In genomic region chr1:177170756-177171535, GRCh38 we compare ENCODE assay signal across 8 cellular contexts. TPM values are rescaled to one million over a fixed set of nuclear protein-coding genes. Genes with fewer than 3 reads are reported as not detected.
A peak's percentile ranks its signal among the peaks of the same experiment; 100 is the strongest.
DNase-seq lines count a peak whose midpoint lies in the region; ATAC-seq and TF ChIP-seq lines count a peak whose summit lies in the region.

A gene with protein sequence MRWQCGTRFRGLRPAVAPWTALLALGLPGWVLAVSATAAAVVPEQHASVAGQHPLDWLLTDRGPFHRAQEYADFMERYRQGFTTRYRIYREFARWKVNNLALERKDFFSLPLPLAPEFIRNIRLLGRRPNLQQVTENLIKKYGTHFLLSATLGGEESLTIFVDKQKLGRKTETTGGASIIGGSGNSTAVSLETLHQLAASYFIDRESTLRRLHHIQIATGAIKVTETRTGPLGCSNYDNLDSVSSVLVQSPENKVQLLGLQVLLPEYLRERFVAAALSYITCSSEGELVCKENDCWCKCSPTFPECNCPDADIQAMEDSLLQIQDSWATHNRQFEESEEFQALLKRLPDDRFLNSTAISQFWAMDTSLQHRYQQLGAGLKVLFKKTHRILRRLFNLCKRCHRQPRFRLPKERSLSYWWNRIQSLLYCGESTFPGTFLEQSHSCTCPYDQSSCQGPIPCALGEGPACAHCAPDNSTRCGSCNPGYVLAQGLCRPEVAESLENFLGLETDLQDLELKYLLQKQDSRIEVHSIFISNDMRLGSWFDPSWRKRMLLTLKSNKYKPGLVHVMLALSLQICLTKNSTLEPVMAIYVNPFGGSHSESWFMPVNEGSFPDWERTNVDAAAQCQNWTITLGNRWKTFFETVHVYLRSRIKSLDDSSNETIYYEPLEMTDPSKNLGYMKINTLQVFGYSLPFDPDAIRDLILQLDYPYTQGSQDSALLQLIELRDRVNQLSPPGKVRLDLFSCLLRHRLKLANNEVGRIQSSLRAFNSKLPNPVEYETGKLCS (plus strand): TSS chr1:177170958. CDS start chr1:177229877, 58,919 bp downstream.

- POLR2A ChIA-PET in PC-3 (lab: Charles Lee; ENCODE audit: unreplicated experiment), result interaction anchor here (0.6 to 0.9 kb wide), 3 partner anchors 83 to 963 kb away, joined by 3 to 7 read pairs (median 4); no protein-coding TSS in a partner anchor

- peak within 1 kb of the TSS; percentile 82 for H2AFZ ChIP-seq in PC-3 (ENCODE audit: low read length)
- H2AFZ ChIP-seq in osteoblast (ENCODE audit: low read length), result peak within 1 kb of the TSS; percentile 67

- H3K9me3 ChIP-seq in PC-3 (ENCODE audit: low read length) (no peaks in the 10 kb centered on the region), osteoblast (ENCODE audit: low read depth, low read length) (no peaks in the 10 kb centered on the region)

- H3K9me2 ChIP-seq in PC-3 (replicated peaks; ENCODE audit: low read length), result no peaks in the 10 kb centered on the region

- H3K27ac ChIP-seq in PC-3 (ENCODE audit: low read length) (no peak within 1 kb of the TSS), osteoblast (ENCODE audit: low read depth, low read length) (no peak within 1 kb of the TSS)

- H3K36me3 ChIP-seq in PC-3 (ENCODE audit: low read depth, low read length) (no peaks in the 10 kb centered on the region), osteoblast (ENCODE audit: insufficient read depth, low read length) (no peaks in the 10 kb centered on the region)

- intact Hi-C loops in PC-3 (cut with micrococcal nuclease), result loop anchor here (2.0 kb wide), 1 partner anchor 88 kb away; no protein-coding TSS in a partner anchor

- H3K79me2 ChIP-seq in PC-3 (ENCODE audit: low read length) (no peaks in the 10 kb centered on the region), osteoblast (ENCODE audit: insufficient read depth, low read length) (no peaks in the 10 kb centered on the region)

- DNase-seq in GM12864 (ENCODE audit: low read depth) (no peak), PC-3 (peak; percentile 75), foreskin fibroblast (peak; percentile 28 to 72), osteoblast (ENCODE audit: insufficient read length, low spot score, missing footprints) (peak; percentile 80)
- no peak for DNase-seq in effector CD8-positive, alpha-beta T cell (lab: John Stamatoyannopoulos, UW)

- H3F3A ChIP-seq in PC-3 (ENCODE audit: low read length, unreplicated experiment), result no peaks in the 10 kb centered on the region

- H3K27me3 ChIP-seq in PC-3 (ENCODE audit: low read length) (no peaks in the 10 kb centered on the region), osteoblast (ENCODE audit: insufficient read depth, low read length) (peaks cover 42% of the 10 kb centered on the region)

- ATAC-seq in HG03280 (IDR thresholded peaks at IDR 0.05; ENCODE audit: unreplicated experiment), result peak; percentile 81
- ATAC-seq in PC-3, result peak; percentile 98
- ATAC-seq in GM21423 (IDR thresholded peaks at IDR 0.05; ENCODE audit: unreplicated experiment), result no peak
- no peak for ATAC-seq in GM19455 (IDR thresholded peaks at IDR 0.05; ENCODE audit: unreplicated experiment)

- no peaks in the 10 kb centered on the region for H4K20me1 ChIP-seq in PC-3 (ENCODE audit: low read length)
- no peaks in the 10 kb centered on the region for H4K20me1 ChIP-seq in osteoblast (ENCODE audit: insufficient read depth, low read length)

- peak within 1 kb of the TSS; percentile 97 for H3K4me2 ChIP-seq in PC-3 (ENCODE audit: low read length)
- peak within 1 kb of the TSS; percentile 71 for H3K4me2 ChIP-seq in osteoblast (ENCODE audit: insufficient read depth, low read length)

- peaks cover 15% of the 10 kb centered on the region for H3K4me1 ChIP-seq in PC-3 (ENCODE audit: insufficient read depth, low read length)
- no peaks in the 10 kb centered on the region for H3K4me1 ChIP-seq in osteoblast (ENCODE audit: insufficient read depth, low read length)

- TF ChIP-seq CTCF in GM12864 (IDR thresholded peaks at IDR 0.05; ENCODE audit: low read depth, low read length, missing control alignments), result no peak
- no peak for TF ChIP-seq CTCF in PC-3 (conservative IDR thresholded peaks at IDR 0.05; ENCODE audit: low read depth, low read length)
- no peak for TF ChIP-seq CTCF in foreskin fibroblast (IDR thresholded peaks at IDR 0.05; ENCODE audit: low read depth, low read length)
- TF ChIP-seq CTCF in osteoblast (IDR thresholded peaks at IDR 0.05; ENCODE audit: extremely low read depth, low read depth, low read length), result no peak

- TSS peak; percentile 50 for BruUV-seq in PC-3 (replicated peaks; lab: Mats Ljungman, UMichigan)

- peak within 1 kb of the TSS; percentile 14; the same call in 1 of the 2 replicates for H3K9ac ChIP-seq in PC-3 (ENCODE audit: low read length)

- CTCF ChIA-PET in PC-3 (lab: Charles Lee), result no interaction called here

- peak within 1 kb of the TSS; percentile 16; the same call in 1 of the 2 replicates for H3K4me3 ChIP-seq in GM12864 (ENCODE audit: low read depth, low read length)
- peak within 1 kb of the TSS; percentile 85 for H3K4me3 ChIP-seq in PC-3 (ENCODE audit: low read length)
- peak within 1 kb of the TSS; percentile 29 to 58 for H3K4me3 ChIP-seq in foreskin fibroblast (ENCODE audit: low read depth in 1 of 2, low read length in 2 of 2)
- peak within 1 kb of the TSS; percentile 48 for H3K4me3 ChIP-seq in osteoblast (ENCODE audit: insufficient read depth, low read length)

RNA-seq across cellular contexts. Expression of the gene that starts here (rescaled TPM):
- total RNA-seq in PC-3 (2014; rRNA removed) (2.6 and 3.7 TPM in 2 replicates), osteoblast (not detected in 2 replicates)

Comparison
In these comparisons a context has a peak if more than half of its experiments do, and no peak if none do; other contexts are left out.
1. Peak in DNase-seq, H3K4me3 ChIP-seq and H3K4me2 ChIP-seq in osteoblast; RNA of the gene not detected or under 1 TPM.
2. DNase-seq: peak in PC-3 (single experiment) and foreskin fibroblast (2 of 2); none in GM12864 (single experiment) and effector CD8-positive, alpha-beta T cell (single experiment).
3. H3K4me3 ChIP-seq: peak in every context shown above with its lines; median percentile 85 in PC-3; 48 in osteoblast; 44 in foreskin fibroblast; 16 in GM12864.
4. ATAC-seq: peak in HG03280 (single experiment) and PC-3 (single experiment); none in GM21423 (single experiment) and GM19455 (single experiment).